Comparison of ENCODE assay signal across 8 cellular contexts in the genomic region with DNA sequence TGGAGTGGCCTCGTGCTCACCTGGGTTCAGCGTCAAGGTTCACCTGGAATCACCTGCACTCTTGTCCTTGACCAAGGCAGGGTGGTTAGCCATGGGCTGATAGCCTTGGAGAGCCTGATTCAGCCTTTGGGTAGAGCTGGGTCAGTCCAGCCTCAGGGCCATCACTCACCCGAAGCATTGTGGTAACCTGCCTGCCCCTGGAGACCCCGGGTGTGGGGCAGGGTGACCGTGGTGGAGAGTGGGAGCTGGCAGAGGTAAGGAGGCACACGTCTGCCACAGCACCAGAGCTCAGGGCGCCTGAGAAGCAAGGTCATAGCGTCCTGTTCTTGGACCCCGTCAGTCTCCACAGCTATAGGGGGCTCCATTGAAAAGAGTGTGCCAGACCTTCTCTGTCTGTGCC. TPM values are rescaled to one million over a fixed set of nuclear protein-coding genes. Genes with fewer than 3 reads are reported as not detected.
DNase-seq lines count a peak whose midpoint lies in the region; TF ChIP-seq lines count a peak whose summit lies in the region.

No MANE protein-coding gene starts in this region.

- no peak overlapping the region for H3K4me3 ChIP-seq in CD8-positive, alpha-beta memory T cell (ENCODE audit: low read length)
- H3K4me3 ChIP-seq in KMS-11 (IDR thresholded peaks at IDR 0.05; ENCODE audit: insufficient read depth, low read depth, low read length): no peak overlapping the region
- peak overlapping the region; percentile 53 for H3K4me3 ChIP-seq in endocrine pancreas (ENCODE audit: control insufficient read depth, insufficient read depth, low read length)
- H3K4me3 ChIP-seq in neutrophil (ENCODE audit: low read depth in 1 of 2, low read length in 1 of 2): peak overlapping the region; percentile 58 to 67

- H3K9me3 ChIP-seq in CD8-positive, alpha-beta memory T cell (ENCODE audit: low read length): no peaks in the 10 kb centered on the region
- H3K9me3 ChIP-seq in endocrine pancreas (ENCODE audit: control insufficient read depth, low read length): no peaks in the 10 kb centered on the region
- H3K9me3 ChIP-seq in neutrophil: no peaks in the 10 kb centered on the region

- H3K9ac ChIP-seq in KMS-11 (peak overlapping the region; percentile 45; the same call in 1 of the 2 replicates), endocrine pancreas (ENCODE audit: control insufficient read depth, insufficient read depth, low read length) (peak overlapping the region; percentile 58)

- H3K36me3 Mint-ChIP-seq in CD8-positive, alpha-beta memory T cell: no peaks in the 10 kb centered on the region

- H3K79me2 ChIP-seq in KMS-11 (ENCODE audit: insufficient read depth, low read depth): no peaks in the 10 kb centered on the region

- no peak for TF ChIP-seq CTCF in KMS-11 (conservative IDR thresholded peaks at IDR 0.05; ENCODE audit: low read depth, low read length)
- TF ChIP-seq CTCF in neutrophil (IDR thresholded peaks at IDR 0.05): no peak

- H3K4me2 ChIP-seq in KMS-11: peak overlapping the region; percentile 92

- peak overlapping the region in 6 of 7 donors; percentile 78 to 89 (median 84) for H3K4me3 Mint-ChIP-seq in CD8-positive, alpha-beta memory T cell

- peaks cover 18 to 26% of the 10 kb centered on the region in 2 donors for H3K27me3 Mint-ChIP-seq in CD8-positive, alpha-beta memory T cell

- H3K27ac Mint-ChIP-seq in CD8-positive, alpha-beta memory T cell: peak overlapping the region in 1 of 8 donors; percentile 51

- no peaks in the 10 kb centered on the region for H3K9me3 Mint-ChIP-seq in CD8-positive, alpha-beta memory T cell

- H3K27me3 ChIP-seq in CD8-positive, alpha-beta memory T cell (ENCODE audit: insufficient read depth, low read length, poor library complexity, severe bottlenecking): no peaks in the 10 kb centered on the region
- H3K27me3 ChIP-seq in KMS-11 (ENCODE audit: insufficient read depth, low read depth) (no peaks in the 10 kb centered on the region), endocrine pancreas (ENCODE audit: control insufficient read depth, insufficient read depth, low read length) (no peaks in the 10 kb centered on the region), neutrophil (peaks cover 49% of the 10 kb centered on the region)

- H2AFZ ChIP-seq in KMS-11 (ENCODE audit: low read depth): peak overlapping the region; percentile 100

- H4K20me1 ChIP-seq in KMS-11 (ENCODE audit: insufficient read depth): no peaks in the 10 kb centered on the region

- no peak overlapping the region for H3K27ac ChIP-seq in CD8-positive, alpha-beta memory T cell (ENCODE audit: low read depth, low read length)
- H3K27ac ChIP-seq in KMS-11 (no peak overlapping the region), neutrophil (peak overlapping the region; percentile 50)

- CTCF ChIA-PET in CD8-positive, alpha-beta memory T cell (lab: Charles Lee): interaction anchor here (0.7 to 2.3 kb wide), 11 partner anchors 8 to 349 kb away, joined by 3 to 9 read pairs (median 5); no protein-coding TSS in a partner anchor

- H3K36me3 ChIP-seq in CD8-positive, alpha-beta memory T cell (ENCODE audit: insufficient read depth, low read length): no peaks in the 10 kb centered on the region
- no peaks in the 10 kb centered on the region for H3K36me3 ChIP-seq in KMS-11 (ENCODE audit: insufficient read depth)
- H3K36me3 ChIP-seq in endocrine pancreas (ENCODE audit: control insufficient read depth, insufficient read depth, low read length): no peaks in the 10 kb centered on the region
- H3K36me3 ChIP-seq in neutrophil: no peaks in the 10 kb centered on the region

- DNase-seq in CD8-positive, alpha-beta memory T cell: no peak
- no peak for DNase-seq in NCI-H187 (lab: John Stamatoyannopoulos, UW)
- no peak for DNase-seq in NCI-H1930 (lab: John Stamatoyannopoulos, UW)
- DNase-seq in anterior cingulate cortex (lab: John Stamatoyannopoulos, UW): no peak
- DNase-seq in T1000 (lab: John Stamatoyannopoulos, UW): no peak

- peaks cover 4 to 5% (median 5%) of the 10 kb centered on the region in 3 donors for H3K4me1 Mint-ChIP-seq in CD8-positive, alpha-beta memory T cell

- peaks cover 5% of the 10 kb centered on the region for H3K4me1 ChIP-seq in CD8-positive, alpha-beta memory T cell (ENCODE audit: insufficient read depth, low read length)
- H3K4me1 ChIP-seq in KMS-11 (ENCODE audit: low read depth, poor library complexity, severe bottlenecking) (peaks cover 20% of the 10 kb centered on the region), endocrine pancreas (ENCODE audit: control insufficient read depth, insufficient read depth, low read length) (no peaks in the 10 kb centered on the region), neutrophil (ENCODE audit: control insufficient read depth in 1 of 2, insufficient read depth in 1 of 2, low read depth in 1 of 2, low read length in 1 of 2) (peaks cover 32 to 34% of the 10 kb centered on the region in 2 experiments)

- POLR2A ChIA-PET in CD8-positive, alpha-beta memory T cell (lab: Charles Lee): interaction anchor here (1.0 kb wide), 1 partner anchor 293 kb away, joined by 3 read pairs; no protein-coding TSS in a partner anchor

RNA-seq across cellular contexts. Expression of a gene that starts 27.7 kb away (rescaled TPM):
- under 1 TPM; 0.20 to 0.35 TPM for total RNA-seq in CD8-positive, alpha-beta memory T cell
- not detected for polyA plus RNA-seq in CD8-positive, alpha-beta memory T cell

RNA-seq across cellular contexts. Expression of a gene that starts 52.1 kb away (rescaled TPM):
- total RNA-seq in CD8-positive, alpha-beta memory T cell: not detected
- polyA plus RNA-seq in CD8-positive, alpha-beta memory T cell: not detected

Comparison
In these comparisons a context has a peak if more than half of its experiments do, and no peak if none do; other contexts are left out.
1. H3K4me3 ChIP-seq: peak in endocrine pancreas (single experiment) and neutrophil (2 of 2); none in CD8-positive, alpha-beta memory T cell (single experiment) and KMS-11 (single experiment).